ENCODE assay signal across 21 cellular contexts in the genomic region with DNA sequence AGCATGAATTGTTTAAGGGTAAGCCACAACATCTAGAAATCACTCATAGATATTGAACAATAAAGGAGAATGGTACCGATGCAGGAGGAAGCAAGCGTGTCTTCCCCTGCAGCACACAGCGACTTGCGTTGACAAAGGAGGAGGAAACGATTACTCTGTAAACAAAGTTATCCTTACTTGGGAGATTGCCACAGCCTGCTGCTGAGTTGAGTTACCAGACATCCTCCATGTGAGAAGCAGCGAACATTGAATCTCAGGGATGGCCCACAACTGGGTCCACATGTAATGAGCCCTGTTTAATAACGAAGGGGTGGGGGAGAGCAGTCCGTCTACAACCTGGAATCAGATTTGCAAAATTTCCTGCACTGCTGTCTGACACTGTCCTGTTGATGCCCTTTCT. TPM values are rescaled to one million over a fixed set of nuclear protein-coding genes. Genes with fewer than 3 reads are reported as not detected.
DNase-seq lines count a peak whose midpoint lies in the region; ATAC-seq and TF ChIP-seq lines count a peak whose summit lies in the region.
"Had no signal": no experiment of that assay in that cellular context is flagged by ENCODE, and none has a peak within 500 bp of the region (broad histone marks: within the 10 kb centered on the region; RNA-seq: fewer than 3 reads in every experiment).

No MANE protein-coding gene starts in this region.

- H3K9me3 Mint-ChIP-seq in naive thymus-derived CD4-positive, alpha-beta T cell: no peaks in the 10 kb centered on the region
- H3K9me3 Mint-ChIP-seq: mesothelial cell of epicardium; stimulated activated naive CD8-positive, alpha-beta T cell treated with anti-CD3 and anti-CD28 coated beads, Interleukin-15, amount 100 ng/mL, for 72 hours; T-helper 1 cell treated with Interleukin-12 subunit alpha and Interleukin-12 subunit beta and Interleukin-4 antibody, amounts not matched to agents 30 μg/mL and 1 μg/mL, for 36 hours had no signal

- intact Hi-C loops in naive thymus-derived CD4-positive, alpha-beta T cell (cut with micrococcal nuclease): no loop called here

- POLR2A ChIA-PET in naive thymus-derived CD4-positive, alpha-beta T cell (lab: Charles Lee): interaction anchor here (0.7 kb wide), 1 partner anchor 46 kb away, joined by 3 read pairs; no protein-coding TSS in a partner anchor

- TF ChIP-seq POLR2A in GM19099 (IDR thresholded peaks at IDR 0.05; ENCODE audit: extremely low read depth, insufficient read length, low read depth): peak; percentile 1

- H3K9me3 ChIP-seq in naive thymus-derived CD4-positive, alpha-beta T cell (ENCODE audit: control insufficient read depth in 2 of 3, low read length in 3 of 3): no peaks in the 10 kb centered on the region
- H3K9me3 ChIP-seq: upper lobe of right lung had no signal

- H3K4me3 ChIP-seq in choroid plexus epithelial cell (ENCODE audit: low read depth, low read length): no peak overlapping the region
- no peak overlapping the region for H3K4me3 ChIP-seq in naive thymus-derived CD4-positive, alpha-beta T cell (ENCODE audit: low read length)
- H3K4me3 ChIP-seq: K562, upper lobe of right lung had no signal

- TF ChIP-seq CTCF in 22Rv1 (IDR thresholded peaks at IDR 0.05): no peak
- no peak for TF ChIP-seq CTCF in choroid plexus epithelial cell (conservative IDR thresholded peaks at IDR 0.05; ENCODE audit: low read depth, low read length)

- peaks cover 16 to 54% (median 25%) of the 10 kb centered on the region in 3 experiments for H3K36me3 ChIP-seq in naive thymus-derived CD4-positive, alpha-beta T cell (ENCODE audit: control insufficient read depth in 2 of 3, insufficient read depth in 3 of 3, low read length in 3 of 3)

- ATAC-seq in naive thymus-derived CD4-positive, alpha-beta T cell: no peak
- ATAC-seq in HG02840 (IDR thresholded peaks at IDR 0.05; ENCODE audit: low FRiP score, unreplicated experiment): no peak
- ATAC-seq in GM21723 (IDR thresholded peaks at IDR 0.05; ENCODE audit: unreplicated experiment): no peak
- ATAC-seq: K562; sciatic nerve; stimulated activated naive CD8-positive, alpha-beta T cell treated with anti-CD3 and anti-CD28 coated beads, Interleukin-15, amount 100 ng/mL, for 72 hours; upper lobe of right lung had no signal

- no peaks in the 10 kb centered on the region for H3K27me3 Mint-ChIP-seq in naive thymus-derived CD4-positive, alpha-beta T cell
- H3K27me3 Mint-ChIP-seq: stimulated activated naive CD8-positive, alpha-beta T cell treated with anti-CD3 and anti-CD28 coated beads, Interleukin-15, amount 100 ng/mL, for 72 hours had no signal

- H3K4me3 Mint-ChIP-seq in naive thymus-derived CD4-positive, alpha-beta T cell: no peak overlapping the region
- H3K4me3 Mint-ChIP-seq: mesothelial cell of epicardium; stimulated activated naive CD8-positive, alpha-beta T cell treated with anti-CD3 and anti-CD28 coated beads, Interleukin-15, amount 100 ng/mL, for 72 hours; T-helper 1 cell treated with Interleukin-12 subunit alpha and Interleukin-12 subunit beta and Interleukin-4 antibody, amounts not matched to agents 30 μg/mL and 1 μg/mL, for 36 hours had no signal

- DNase-seq in choroid plexus epithelial cell (ENCODE audit: low read depth): peak; percentile 65
- DNase-seq in naive thymus-derived CD4-positive, alpha-beta T cell: no peak
- no peak for DNase-seq in NCI-H446 (lab: John Stamatoyannopoulos, UW)
- no peak for DNase-seq in EL
- DNase-seq: activated CD4-positive, CD25-positive, alpha-beta regulatory T cell; COR-L47; NCI-H2081; NCI-H526; nucleus accumbens; SIG-M5; stimulated activated naive CD8-positive, alpha-beta T cell treated with anti-CD3 and anti-CD28 coated beads, Interleukin-15, amount 100 ng/mL, for 72 hours had no signal

- peak overlapping the region in 6 of 9 donors; percentile 3 to 61 (median 26) for H3K27ac Mint-ChIP-seq in naive thymus-derived CD4-positive, alpha-beta T cell
- H3K27ac Mint-ChIP-seq: mesothelial cell of epicardium had no signal

- peaks cover 0 to 7% (median 4%) of the 10 kb centered on the region in 7 donors for H3K4me1 Mint-ChIP-seq in naive thymus-derived CD4-positive, alpha-beta T cell

- peaks cover 0 to 9% of the 10 kb centered on the region in 2 donors for H3K4me1 ChIP-seq in naive thymus-derived CD4-positive, alpha-beta T cell (ENCODE audit: control insufficient read depth in 2 of 2, insufficient read depth in 2 of 2, low read length in 2 of 2)

- peaks cover 8 to 34% (median 23%) of the 10 kb centered on the region in 5 donors for H3K36me3 Mint-ChIP-seq in naive thymus-derived CD4-positive, alpha-beta T cell

- peak overlapping the region; percentile 48 for H3K27ac ChIP-seq in 22Rv1
- no peak overlapping the region for H3K27ac ChIP-seq in naive thymus-derived CD4-positive, alpha-beta T cell (ENCODE audit: low read depth, low read length)
- H3K27ac ChIP-seq: epithelial cell of prostate, upper lobe of right lung had no signal

- H3K27me3 ChIP-seq in naive thymus-derived CD4-positive, alpha-beta T cell (ENCODE audit: control insufficient read depth in 2 of 2, insufficient read depth in 2 of 2, low read length in 2 of 2): no peaks in the 10 kb centered on the region
- H3K27me3 ChIP-seq: upper lobe of right lung had no signal

- CTCF ChIA-PET in naive thymus-derived CD4-positive, alpha-beta T cell (lab: Charles Lee): no interaction called here

RNA-seq across cellular contexts. Expression of gene CLUH, which starts 27.7 kb away (rescaled TPM):
- total RNA-seq in naive thymus-derived CD4-positive, alpha-beta T cell: 10 to 100 TPM; 34.6 to 71.1 (median 48.8) TPM
- 10 to 100 TPM in 1 of 2 donors, 1 to 10 TPM in 1; 4.9 to 15.3 TPM for polyA plus RNA-seq in naive thymus-derived CD4-positive, alpha-beta T cell
